Comparison of ENCODE assay signal across 1 cellular context in the genomic region with DNA sequence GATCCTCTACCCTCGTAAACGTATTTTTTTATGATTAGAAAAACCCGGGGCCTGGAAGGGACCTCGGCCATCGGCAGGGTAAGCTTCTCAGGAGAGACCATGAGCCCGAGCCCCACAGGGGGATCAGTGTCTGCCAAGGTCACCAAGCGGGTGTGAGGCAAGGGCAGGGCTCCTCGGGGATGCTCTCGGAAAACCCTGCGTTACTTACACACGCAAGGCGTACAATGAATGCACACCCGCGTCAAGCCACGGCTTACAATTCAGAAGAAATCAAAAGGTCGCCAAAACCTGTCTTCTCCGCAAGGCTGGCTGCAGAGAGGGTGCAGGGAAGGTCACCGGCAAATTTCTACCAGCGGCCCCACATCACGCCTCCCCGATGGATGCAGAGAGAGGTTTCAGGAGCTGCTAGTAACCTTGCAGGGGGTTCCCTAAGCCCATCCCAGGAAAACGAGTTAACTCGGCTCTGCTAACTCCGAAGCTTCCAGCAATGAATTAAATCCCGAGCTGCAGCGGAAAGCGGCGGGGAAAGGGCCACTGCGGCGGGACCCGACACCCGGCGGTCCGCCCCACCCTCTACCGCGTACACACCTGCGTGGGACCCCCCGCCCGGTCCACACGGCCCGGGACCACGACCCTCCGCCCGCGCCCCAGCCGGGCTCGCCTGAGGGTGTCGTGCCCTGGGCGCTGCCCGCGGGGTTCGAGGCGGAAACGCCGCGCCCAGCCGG.
A peak's percentile ranks its signal among the peaks of the same experiment; 100 is the strongest.
TF ChIP-seq lines count a peak whose summit lies in the region.

No MANE protein-coding gene starts in this region.

TF ChIP-seq in HepG2, 621 proteins besides CTCF, POLR2A, EP300 and RAD21 (continued from another document and continues in another):
- TF ChIP-seq CAMTA2 (CRISPR knock-in tag; IDR thresholded peaks at IDR 0.05; ENCODE audit: borderline replicate concordance) (no peak), ZNF777 (CRISPR knock-in tag; IDR thresholded peaks at IDR 0.05) (peak; percentile 23; the same call in 1 of the 2 replicates), ZNF816 (CRISPR knock-in tag; IDR thresholded peaks at IDR 0.05; ENCODE audit: borderline replicate concordance) (0 out of 2 replicates have a peak, but pooled peaks have one; percentile 14), ZNF496 (CRISPR knock-in tag; IDR thresholded peaks at IDR 0.05; ENCODE audit: insufficient replicate concordance) (no peak), YEATS4 (CRISPR knock-in tag; IDR thresholded peaks at IDR 0.05; ENCODE audit: borderline replicate concordance) (no peak), ZFP82 (CRISPR knock-in tag; IDR thresholded peaks at IDR 0.05; ENCODE audit: borderline replicate concordance) (peak; percentile 27; the same call in 1 of the 2 replicates), ZMAT3 (CRISPR knock-in tag; conservative IDR thresholded peaks at IDR 0.05) (0 out of 2 replicates have a peak, but pooled peaks have one; percentile 20), ZNF430 (CRISPR knock-in tag; IDR thresholded peaks at IDR 0.05) (0 out of 2 replicates have a peak, but pooled peaks have one; percentile 18), EZH2 (conservative IDR thresholded peaks at IDR 0.05; ENCODE audit: low read depth, low read length) (peak; percentile 70; the same call in 1 of the 2 replicates), ZNF768 (CRISPR knock-in tag; IDR thresholded peaks at IDR 0.05) (0 out of 2 replicates have a peak, but pooled peaks have one; percentile 9), NR3C1 (CRISPR knock-in tag; IDR thresholded peaks at IDR 0.05) (no peak), ZNF446 (CRISPR knock-in tag; IDR thresholded peaks at IDR 0.05) (0 out of 2 replicates have a peak, but pooled peaks have one; percentile 46), ZBTB7A (CRISPR knock-in tag; IDR thresholded peaks at IDR 0.05) (0 out of 2 replicates have a peak, but pooled peaks have one; percentile 26), REXO4 (CRISPR knock-in tag; IDR thresholded peaks at IDR 0.05; ENCODE audit: borderline replicate concordance) (no peak), RXRB (CRISPR knock-in tag; IDR thresholded peaks at IDR 0.05; ENCODE audit: borderline replicate concordance) (peak; percentile 3; the same call in 1 of the 2 replicates), ISX (CRISPR knock-in tag; conservative IDR thresholded peaks at IDR 0.05) (no peak), ZNF337 (CRISPR knock-in tag; IDR thresholded peaks at IDR 0.05; ENCODE audit: borderline replicate concordance, low read depth) (0 out of 2 replicates have a peak, but pooled peaks have one; percentile 19), EED (CRISPR knock-in tag; IDR thresholded peaks at IDR 0.05) (0 out of 2 replicates have a peak, but pooled peaks have one; percentile 15), ZFAT (CRISPR knock-in tag; conservative IDR thresholded peaks at IDR 0.05) (no peak), ZNF34 (CRISPR knock-in tag; IDR thresholded peaks at IDR 0.05; ENCODE audit: borderline replicate concordance) (0 out of 2 replicates have a peak, but pooled peaks have one; percentile 8), SMARCC2 (IDR thresholded peaks at IDR 0.05) (no peak), PHF8 (CRISPR knock-in tag; IDR thresholded peaks at IDR 0.05) (peak; percentile 10; the same call in 1 of the 2 replicates), ZNF556 (CRISPR knock-in tag; IDR thresholded peaks at IDR 0.05; ENCODE audit: borderline replicate concordance) (0 out of 2 replicates have a peak, but pooled peaks have one; percentile 4), ZNF547 (CRISPR knock-in tag; IDR thresholded peaks at IDR 0.05) (peak; percentile 15; the same call in 1 of the 2 replicates), ZNF350 (CRISPR knock-in tag; IDR thresholded peaks at IDR 0.05; ENCODE audit: borderline replicate concordance, low read depth) (peak; percentile 48; the same call in 1 of the 2 replicates), ZNF331 (CRISPR knock-in tag; IDR thresholded peaks at IDR 0.05) (no peak), CBX2 (IDR thresholded peaks at IDR 0.05; ENCODE audit: low read depth, low read length) (no peak; the same call in 1 of the 2 replicates), CBX2 (CRISPR knock-in tag; IDR thresholded peaks at IDR 0.05; ENCODE audit: low read depth) (0 out of 2 replicates have a peak, but pooled peaks have one; percentile 33), HDAC1 (CRISPR knock-in tag; IDR thresholded peaks at IDR 0.05) (peak; percentile 10; the same call in 1 of the 2 replicates), ETV6 (CRISPR knock-in tag; conservative IDR thresholded peaks at IDR 0.05) (0 out of 2 replicates have a peak, but pooled peaks have one; percentile 18), RCOR2 (CRISPR knock-in tag; IDR thresholded peaks at IDR 0.05) (no peak)
- TF ChIP-seq, protein P1, sequence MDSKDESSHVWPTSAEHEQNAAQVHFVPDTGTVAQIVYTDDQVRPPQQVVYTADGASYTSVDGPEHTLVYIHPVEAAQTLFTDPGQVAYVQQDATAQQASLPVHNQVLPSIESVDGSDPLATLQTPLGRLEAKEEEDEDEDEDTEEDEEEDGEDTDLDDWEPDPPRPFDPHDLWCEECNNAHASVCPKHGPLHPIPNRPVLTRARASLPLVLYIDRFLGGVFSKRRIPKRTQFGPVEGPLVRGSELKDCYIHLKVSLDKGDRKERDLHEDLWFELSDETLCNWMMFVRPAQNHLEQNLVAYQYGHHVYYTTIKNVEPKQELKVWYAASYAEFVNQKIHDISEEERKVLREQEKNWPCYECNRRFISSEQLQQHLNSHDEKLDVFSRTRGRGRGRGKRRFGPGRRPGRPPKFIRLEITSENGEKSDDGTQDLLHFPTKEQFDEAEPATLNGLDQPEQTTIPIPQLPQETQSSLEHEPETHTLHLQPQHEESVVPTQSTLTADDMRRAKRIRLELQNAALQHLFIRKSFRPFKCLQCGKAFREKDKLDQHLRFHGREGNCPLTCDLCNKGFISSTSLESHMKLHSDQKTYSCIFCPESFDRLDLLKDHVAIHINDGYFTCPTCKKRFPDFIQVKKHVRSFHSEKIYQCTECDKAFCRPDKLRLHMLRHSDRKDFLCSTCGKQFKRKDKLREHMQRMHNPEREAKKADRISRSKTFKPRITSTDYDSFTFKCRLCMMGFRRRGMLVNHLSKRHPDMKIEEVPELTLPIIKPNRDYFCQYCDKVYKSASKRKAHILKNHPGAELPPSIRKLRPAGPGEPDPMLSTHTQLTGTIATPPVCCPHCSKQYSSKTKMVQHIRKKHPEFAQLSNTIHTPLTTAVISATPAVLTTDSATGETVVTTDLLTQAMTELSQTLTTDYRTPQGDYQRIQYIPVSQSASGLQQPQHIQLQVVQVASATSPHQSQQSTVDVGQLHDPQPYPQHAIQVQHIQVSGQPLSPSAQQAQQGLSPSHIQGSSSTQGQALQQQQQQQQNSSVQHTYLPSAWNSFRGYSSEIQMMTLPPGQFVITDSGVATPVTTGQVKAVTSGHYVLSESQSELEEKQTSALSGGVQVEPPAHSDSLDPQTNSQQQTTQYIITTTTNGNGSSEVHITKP (CRISPR knock-in tag; IDR thresholded peaks at IDR 0.05; ENCODE audit: low read depth) = peak; percentile 70; the same call in 1 of the 2 replicates
- TF ChIP-seq, protein P2, sequence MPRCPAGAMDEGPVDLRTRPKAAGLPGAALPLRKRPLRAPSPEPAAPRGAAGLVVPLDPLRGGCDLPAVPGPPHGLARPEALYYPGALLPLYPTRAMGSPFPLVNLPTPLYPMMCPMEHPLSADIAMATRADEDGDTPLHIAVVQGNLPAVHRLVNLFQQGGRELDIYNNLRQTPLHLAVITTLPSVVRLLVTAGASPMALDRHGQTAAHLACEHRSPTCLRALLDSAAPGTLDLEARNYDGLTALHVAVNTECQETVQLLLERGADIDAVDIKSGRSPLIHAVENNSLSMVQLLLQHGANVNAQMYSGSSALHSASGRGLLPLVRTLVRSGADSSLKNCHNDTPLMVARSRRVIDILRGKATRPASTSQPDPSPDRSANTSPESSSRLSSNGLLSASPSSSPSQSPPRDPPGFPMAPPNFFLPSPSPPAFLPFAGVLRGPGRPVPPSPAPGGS (CRISPR knock-in tag; IDR thresholded peaks at IDR 0.05) = 0 out of 2 replicates have a peak, but pooled peaks have one; percentile 2
- TF ChIP-seq, protein P3, sequence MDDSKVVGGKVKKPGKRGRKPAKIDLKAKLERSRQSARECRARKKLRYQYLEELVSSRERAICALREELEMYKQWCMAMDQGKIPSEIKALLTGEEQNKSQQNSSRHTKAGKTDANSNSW (CRISPR knock-in tag; IDR thresholded peaks at IDR 0.05; ENCODE audit: borderline replicate concordance) = 0 out of 2 replicates have a peak, but pooled peaks have one; percentile 13
- TF ChIP-seq, protein P4, sequence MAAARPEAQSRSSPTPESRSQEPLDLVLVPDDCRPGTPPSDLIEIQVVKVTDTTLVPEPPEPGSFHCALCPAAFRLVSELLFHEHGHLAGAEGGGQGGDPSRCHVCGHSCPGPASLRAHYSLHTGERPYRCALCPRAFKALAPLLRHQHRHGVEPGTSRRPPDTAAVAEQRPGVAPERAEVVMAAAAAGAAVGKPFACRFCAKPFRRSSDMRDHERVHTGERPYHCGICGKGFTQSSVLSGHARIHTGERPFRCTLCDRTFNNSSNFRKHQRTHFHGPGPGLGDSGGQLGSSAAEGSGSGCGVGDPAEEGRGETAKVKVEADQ (CRISPR knock-in tag; IDR thresholded peaks at IDR 0.05; ENCODE audit: borderline replicate concordance) = no peak
- TF ChIP-seq, protein P5, sequence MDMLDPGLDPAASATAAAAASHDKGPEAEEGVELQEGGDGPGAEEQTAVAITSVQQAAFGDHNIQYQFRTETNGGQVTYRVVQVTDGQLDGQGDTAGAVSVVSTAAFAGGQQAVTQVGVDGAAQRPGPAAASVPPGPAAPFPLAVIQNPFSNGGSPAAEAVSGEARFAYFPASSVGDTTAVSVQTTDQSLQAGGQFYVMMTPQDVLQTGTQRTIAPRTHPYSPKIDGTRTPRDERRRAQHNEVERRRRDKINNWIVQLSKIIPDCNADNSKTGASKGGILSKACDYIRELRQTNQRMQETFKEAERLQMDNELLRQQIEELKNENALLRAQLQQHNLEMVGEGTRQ (IDR thresholded peaks at IDR 0.05; ENCODE audit: low read depth, low read length) = no peak
- TF ChIP-seq, protein P5 (CRISPR knock-in tag; IDR thresholded peaks at IDR 0.05; ENCODE audit: borderline replicate concordance) = peak; percentile 53; the same call in 1 of the 2 replicates
- TF ChIP-seq, protein P6, sequence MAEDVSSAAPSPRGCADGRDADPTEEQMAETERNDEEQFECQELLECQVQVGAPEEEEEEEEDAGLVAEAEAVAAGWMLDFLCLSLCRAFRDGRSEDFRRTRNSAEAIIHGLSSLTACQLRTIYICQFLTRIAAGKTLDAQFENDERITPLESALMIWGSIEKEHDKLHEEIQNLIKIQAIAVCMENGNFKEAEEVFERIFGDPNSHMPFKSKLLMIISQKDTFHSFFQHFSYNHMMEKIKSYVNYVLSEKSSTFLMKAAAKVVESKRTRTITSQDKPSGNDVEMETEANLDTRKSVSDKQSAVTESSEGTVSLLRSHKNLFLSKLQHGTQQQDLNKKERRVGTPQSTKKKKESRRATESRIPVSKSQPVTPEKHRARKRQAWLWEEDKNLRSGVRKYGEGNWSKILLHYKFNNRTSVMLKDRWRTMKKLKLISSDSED (CRISPR knock-in tag; IDR thresholded peaks at IDR 0.05) = no peak
- TF ChIP-seq, protein P7, sequence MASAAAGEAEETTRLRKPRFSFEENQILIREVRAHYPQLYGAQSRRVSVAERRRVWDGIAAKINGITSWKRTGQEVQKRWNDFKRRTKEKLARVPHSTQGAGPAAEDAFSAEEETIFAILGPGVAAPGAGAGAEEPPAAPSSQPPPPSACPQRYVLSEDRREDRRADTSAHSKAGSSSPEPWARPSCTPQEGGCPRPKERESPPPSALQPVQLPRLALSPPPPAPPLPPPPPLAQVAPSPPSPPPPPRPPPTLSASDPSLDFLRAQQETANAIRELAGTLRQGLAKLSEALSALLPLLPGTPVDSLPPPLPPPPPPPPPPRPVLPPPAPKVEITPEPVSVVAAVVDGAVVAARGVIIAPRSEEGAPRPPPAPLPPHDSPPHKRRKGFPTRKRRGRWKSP (CRISPR knock-in tag; IDR thresholded peaks at IDR 0.05) = 0 out of 2 replicates have a peak, but pooled peaks have one; percentile 7
- TF ChIP-seq, protein P8, sequence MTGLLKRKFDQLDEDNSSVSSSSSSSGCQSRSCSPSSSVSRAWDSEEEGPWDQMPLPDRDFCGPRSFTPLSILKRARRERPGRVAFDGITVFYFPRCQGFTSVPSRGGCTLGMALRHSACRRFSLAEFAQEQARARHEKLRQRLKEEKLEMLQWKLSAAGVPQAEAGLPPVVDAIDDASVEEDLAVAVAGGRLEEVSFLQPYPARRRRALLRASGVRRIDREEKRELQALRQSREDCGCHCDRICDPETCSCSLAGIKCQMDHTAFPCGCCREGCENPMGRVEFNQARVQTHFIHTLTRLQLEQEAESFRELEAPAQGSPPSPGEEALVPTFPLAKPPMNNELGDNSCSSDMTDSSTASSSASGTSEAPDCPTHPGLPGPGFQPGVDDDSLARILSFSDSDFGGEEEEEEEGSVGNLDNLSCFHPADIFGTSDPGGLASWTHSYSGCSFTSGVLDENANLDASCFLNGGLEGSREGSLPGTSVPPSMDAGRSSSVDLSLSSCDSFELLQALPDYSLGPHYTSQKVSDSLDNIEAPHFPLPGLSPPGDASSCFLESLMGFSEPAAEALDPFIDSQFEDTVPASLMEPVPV (CRISPR knock-in tag; IDR thresholded peaks at IDR 0.05) = peak; percentile 33; the same call in 1 of the 2 replicates
- TF ChIP-seq, protein P9, sequence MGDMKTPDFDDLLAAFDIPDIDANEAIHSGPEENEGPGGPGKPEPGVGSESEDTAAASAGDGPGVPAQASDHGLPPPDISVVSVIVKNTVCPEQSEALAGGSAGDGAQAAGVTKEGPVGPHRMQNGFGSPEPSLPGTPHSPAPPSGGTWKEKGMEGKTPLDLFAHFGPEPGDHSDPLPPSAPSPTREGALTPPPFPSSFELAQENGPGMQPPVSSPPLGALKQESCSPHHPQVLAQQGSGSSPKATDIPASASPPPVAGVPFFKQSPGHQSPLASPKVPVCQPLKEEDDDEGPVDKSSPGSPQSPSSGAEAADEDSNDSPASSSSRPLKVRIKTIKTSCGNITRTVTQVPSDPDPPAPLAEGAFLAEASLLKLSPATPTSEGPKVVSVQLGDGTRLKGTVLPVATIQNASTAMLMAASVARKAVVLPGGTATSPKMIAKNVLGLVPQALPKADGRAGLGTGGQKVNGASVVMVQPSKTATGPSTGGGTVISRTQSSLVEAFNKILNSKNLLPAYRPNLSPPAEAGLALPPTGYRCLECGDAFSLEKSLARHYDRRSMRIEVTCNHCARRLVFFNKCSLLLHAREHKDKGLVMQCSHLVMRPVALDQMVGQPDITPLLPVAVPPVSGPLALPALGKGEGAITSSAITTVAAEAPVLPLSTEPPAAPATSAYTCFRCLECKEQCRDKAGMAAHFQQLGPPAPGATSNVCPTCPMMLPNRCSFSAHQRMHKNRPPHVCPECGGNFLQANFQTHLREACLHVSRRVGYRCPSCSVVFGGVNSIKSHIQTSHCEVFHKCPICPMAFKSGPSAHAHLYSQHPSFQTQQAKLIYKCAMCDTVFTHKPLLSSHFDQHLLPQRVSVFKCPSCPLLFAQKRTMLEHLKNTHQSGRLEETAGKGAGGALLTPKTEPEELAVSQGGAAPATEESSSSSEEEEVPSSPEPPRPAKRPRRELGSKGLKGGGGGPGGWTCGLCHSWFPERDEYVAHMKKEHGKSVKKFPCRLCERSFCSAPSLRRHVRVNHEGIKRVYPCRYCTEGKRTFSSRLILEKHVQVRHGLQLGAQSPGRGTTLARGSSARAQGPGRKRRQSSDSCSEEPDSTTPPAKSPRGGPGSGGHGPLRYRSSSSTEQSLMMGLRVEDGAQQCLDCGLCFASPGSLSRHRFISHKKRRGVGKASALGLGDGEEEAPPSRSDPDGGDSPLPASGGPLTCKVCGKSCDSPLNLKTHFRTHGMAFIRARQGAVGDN (CRISPR knock-in tag; IDR thresholded peaks at IDR 0.05) = peak; percentile 51
